In genomic region chr1:247077234-247077633, GRCh38 we compare ENCODE assay signal across 8 cellular contexts. TPM values are rescaled to one million over a fixed set of nuclear protein-coding genes. Genes with fewer than 3 reads are reported as not detected.
DNase-seq lines count a peak whose midpoint lies in the region; ATAC-seq and TF ChIP-seq lines count a peak whose summit lies in the region.

No MANE protein-coding gene starts in this region.

- H3K27me3 ChIP-seq in NT2/D1 (ENCODE audit: insufficient read depth, insufficient read length): no peaks in the 10 kb centered on the region
- H3K27me3 ChIP-seq in ectodermal cell (ENCODE audit: control insufficient read depth, insufficient read depth, low read length, poor library complexity, severe bottlenecking): no peaks in the 10 kb centered on the region
- H3K27me3 ChIP-seq in parathyroid adenoma (ENCODE audit: control insufficient read depth, insufficient read depth, low read length): no peaks in the 10 kb centered on the region

- no peak overlapping the region for H3K27ac ChIP-seq in ectodermal cell (ENCODE audit: insufficient read depth, low read depth, low read length, poor library complexity, severe bottlenecking)
- H3K27ac ChIP-seq in parathyroid adenoma: no peak overlapping the region

- H3K4me1 ChIP-seq in NT2/D1 (ENCODE audit: insufficient read depth, insufficient read length) (no peaks in the 10 kb centered on the region), ectodermal cell (ENCODE audit: control insufficient read depth, insufficient read depth, low read length) (no peaks in the 10 kb centered on the region), parathyroid adenoma (no peaks in the 10 kb centered on the region)

- no peak overlapping the region for H2AFZ ChIP-seq in parathyroid adenoma

- peak overlapping the region; percentile 69 for H3K4me2 ChIP-seq in parathyroid adenoma (ENCODE audit: low read length)

- H3K79me2 ChIP-seq in parathyroid adenoma: no peaks in the 10 kb centered on the region

- no peak for TF ChIP-seq CTCF in GM12865 (IDR thresholded peaks at IDR 0.05; ENCODE audit: insufficient read depth, low read depth, low read length, missing control alignments)
- TF ChIP-seq CTCF in parathyroid adenoma (IDR thresholded peaks at IDR 0.05): no peak

- no peak for DNase-seq in GM12865 (ENCODE audit: low read depth)
- DNase-seq in NT2/D1 (ENCODE audit: low read depth, low spot score): no peak
- DNase-seq in NCI-H1092 treated with DMSO at 0.1 percent for 48 hours (lab: John Stamatoyannopoulos, UW): no peak
- no peak for DNase-seq in SHP77 treated with DMSO at 0.1 percent for 48 hours (lab: John Stamatoyannopoulos, UW)
- DNase-seq in COLO668 (lab: John Stamatoyannopoulos, UW; ENCODE audit: unreplicated experiment): no peak

- H3K9ac ChIP-seq in NT2/D1 (ENCODE audit: insufficient read length, low read depth) (peak overlapping the region; percentile 96), parathyroid adenoma (no peak overlapping the region)

- ATAC-seq in GM19395 (IDR thresholded peaks at IDR 0.05; ENCODE audit: unreplicated experiment): no peak

- peaks cover 18% of the 10 kb centered on the region for H3K36me3 ChIP-seq in NT2/D1 (ENCODE audit: insufficient read depth, insufficient read length, low read length)
- H3K36me3 ChIP-seq in ectodermal cell (ENCODE audit: control insufficient read depth, insufficient read depth, low read length): peaks cover 12% of the 10 kb centered on the region
- H3K36me3 ChIP-seq in parathyroid adenoma (ENCODE audit: control insufficient read depth, insufficient read depth, low read length): no peaks in the 10 kb centered on the region

- H3K9me3 ChIP-seq in NT2/D1 (ENCODE audit: insufficient read depth, low read length) (peaks cover 36% of the 10 kb centered on the region), ectodermal cell (ENCODE audit: control insufficient read depth, low read length) (peaks cover 6% of the 10 kb centered on the region), parathyroid adenoma (ENCODE audit: control insufficient read depth, low read length) (no peaks in the 10 kb centered on the region)

- H3K4me3 ChIP-seq in GM12865 (ENCODE audit: low read depth, low read length) (peak overlapping the region; percentile 69; the same call in 1 of the 2 replicates), NT2/D1 (ENCODE audit: insufficient read length, low read depth) (peak overlapping the region; percentile 94), ectodermal cell (ENCODE audit: insufficient read depth, low read depth, low read length) (peak overlapping the region; percentile 89), parathyroid adenoma (ENCODE audit: low read depth, low read length) (no peak overlapping the region)

- 89 to 92% methylated on average over 1 of the region's 2 CpGs for WGBS in ectodermal cell, 2 experiments

RNA-seq across cellular contexts. Expression of gene ZNF670, which starts 1.4 kb away (rescaled TPM):
- polyA plus RNA-seq in ectodermal cell (2013, experiment 1 of 4): 18.1 TPM
- polyA plus RNA-seq in ectodermal cell (2013, experiment 2 of 4): 19.6 TPM
- polyA plus RNA-seq in ectodermal cell (2013, experiment 3 of 4): 16.5 TPM
- polyA plus RNA-seq in ectodermal cell (2013, experiment 4 of 4): 18.9 TPM

RNA-seq across cellular contexts. Expression of gene ZNF669, which starts 26.9 kb away (rescaled TPM):
- polyA plus RNA-seq in ectodermal cell (2013, experiment 1 of 4): 21.2 TPM
- 22.6 TPM for polyA plus RNA-seq in ectodermal cell (2013, experiment 2 of 4)
- 19.8 TPM for polyA plus RNA-seq in ectodermal cell (2013, experiment 3 of 4)
- 16.6 TPM for polyA plus RNA-seq in ectodermal cell (2013, experiment 4 of 4)
